ENCODE assay signal across 8 cellular contexts in genomic region chr1:58545591-58546519, GRCh38. TPM values are rescaled to one million over a fixed set of nuclear protein-coding genes. Genes with fewer than 3 reads are reported as not detected.
DNase-seq lines count a peak whose midpoint lies in the region; ATAC-seq and TF ChIP-seq lines count a peak whose summit lies in the region.

No MANE protein-coding gene starts in this region.

- peak overlapping the region; percentile 50 for H2BK5ac ChIP-seq in trophoblast cell (ENCODE audit: low read depth, low read length, poor library complexity)

- H3K9me2 ChIP-seq in HCT116 (ENCODE audit: insufficient read depth) (no peaks in the 10 kb centered on the region), MM.1S (replicated peaks; ENCODE audit: insufficient read depth, low read length) (no peaks in the 10 kb centered on the region)

- H3K23ac ChIP-seq in trophoblast cell (ENCODE audit: low read length): no peak overlapping the region

- no peaks in the 10 kb centered on the region for H3K36me3 ChIP-seq in HCT116 (ENCODE audit: control insufficient read depth in 1 of 2, insufficient read depth in 2 of 2, low read length in 2 of 2)
- no peaks in the 10 kb centered on the region for H3K36me3 ChIP-seq in MM.1S (replicated peaks; ENCODE audit: insufficient read depth, low read length)
- no peaks in the 10 kb centered on the region for H3K36me3 ChIP-seq in adipocyte (ENCODE audit: control insufficient read depth, insufficient read depth, low read length, severe bottlenecking)
- no peaks in the 10 kb centered on the region for H3K36me3 ChIP-seq in trophoblast cell (ENCODE audit: control insufficient read depth in 1 of 2, insufficient read depth in 2 of 2, low read length in 2 of 2)
- H3K36me3 ChIP-seq in tibial artery: no peaks in the 10 kb centered on the region

- whole genome bisulfite sequencing in trophoblast cell (ENCODE audit: extremely low coverage, insufficient coverage, insufficient read length): no CpG with 5 or more reads among the region's 43 CpGs

- TF ChIP-seq POLR2A in HCT116 (IDR thresholded peaks at IDR 0.05; ENCODE audit: borderline replicate concordance, extremely low read depth, insufficient read depth, insufficient read length): no peak

- CTCF ChIA-PET in HCT116 (lab: Charles Lee): interaction anchor here (0.8 to 2.1 kb wide), 6 partner anchors 10 to 106 kb away, joined by 3 to 11 read pairs (median 4); no protein-coding TSS in a partner anchor

- H2AFZ ChIP-seq in HCT116 (ENCODE audit: low read depth, low read length, poor library complexity, severe bottlenecking) (peak overlapping the region; percentile 88), MM.1S (ENCODE audit: low read length) (peak overlapping the region; percentile 67), trophoblast cell (ENCODE audit: insufficient read depth, low read length, poor library complexity) (peak overlapping the region; percentile 24)

- H3K9me3 ChIP-seq in HCT116 (ENCODE audit: control insufficient read depth in 1 of 2, insufficient read depth in 1 of 2, low read depth in 1 of 2, low read length in 2 of 2) (no peaks in the 10 kb centered on the region), MM.1S (replicated peaks; ENCODE audit: insufficient read depth, low read length) (no peaks in the 10 kb centered on the region), adipocyte (ENCODE audit: control insufficient read depth, low read length) (no peaks in the 10 kb centered on the region), trophoblast cell (ENCODE audit: insufficient read depth, low read depth, low read length) (no peaks in the 10 kb centered on the region), tibial artery (no peaks in the 10 kb centered on the region)

- BruUV-seq in HCT116 (replicated peaks; lab: Mats Ljungman, UMichigan): TSS peak; percentile 72

- H3K27ac ChIP-seq in HCT116 (ENCODE audit: low read depth, low read length) (peak overlapping the region; percentile 86), MM.1S (ENCODE audit: low read length) (peak overlapping the region; percentile 84), trophoblast cell (ENCODE audit: low read depth, low read length) (peak overlapping the region; percentile 82), tibial artery (peak overlapping the region; percentile 99 to 100)

- no peak overlapping the region for H2BK120ac ChIP-seq in trophoblast cell (ENCODE audit: insufficient read depth, low read length, poor library complexity)

- H3K4me2 ChIP-seq in HCT116 (ENCODE audit: low read length): peak overlapping the region; percentile 92
- peak overlapping the region; percentile 93 for H3K4me2 ChIP-seq in MM.1S (ENCODE audit: low read depth, low read length)
- H3K4me2 ChIP-seq in trophoblast cell (ENCODE audit: low read length): peak overlapping the region; percentile 76

- H3K9ac ChIP-seq in HCT116 (ENCODE audit: low read length) (peak overlapping the region; percentile 89), MM.1S (ENCODE audit: low read length) (peak overlapping the region; percentile 85), adipocyte (ENCODE audit: low read length) (peak overlapping the region; percentile 89), trophoblast cell (ENCODE audit: low read length) (peak overlapping the region; percentile 42)

- DNase-seq in GDM1 (lab: John Stamatoyannopoulos, UW): peak; percentile 62
- no peak for DNase-seq in HCT116 (ENCODE audit: low read depth, low spot score)
- DNase-seq in MM.1S: peak; percentile 70
- DNase-seq in T follicular helper cell (ENCODE audit: low read depth): peak; percentile 79
- DNase-seq in adipocyte (ENCODE audit: low read depth): peak; percentile 88
- peak; percentile 91 for DNase-seq in cardiac septum (ENCODE audit: low spot score)
- DNase-seq in trophoblast cell: peak; percentile 58 to 75
- peak; percentile 84 to 93 for DNase-seq in tibial artery

- intact Hi-C loops in HCT116 (cut with micrococcal nuclease) (loop anchor here (2.0 kb wide), 1 partner anchor 39 kb away; no protein-coding TSS in a partner anchor), cardiac septum (cut with DNase I) (loop anchor here (2.0 to 10.0 kb wide), 2 partner anchors 31 to 109 kb away; no protein-coding TSS in a partner anchor), tibial artery (cut with DNase I; ENCODE audit: low total_unique reads) (loop anchor here (5.0 kb wide), 2 partner anchors 34 to 36 kb away; no protein-coding TSS in a partner anchor)

- H3K27me3 ChIP-seq in HCT116 (ENCODE audit: insufficient read depth, low read length): no peaks in the 10 kb centered on the region
- no peaks in the 10 kb centered on the region for H3K27me3 ChIP-seq in MM.1S (replicated peaks; ENCODE audit: insufficient read depth, low read length)
- no peaks in the 10 kb centered on the region for H3K27me3 ChIP-seq in adipocyte (replicated peaks; ENCODE audit: control insufficient read depth, insufficient read depth, low read length)
- no peaks in the 10 kb centered on the region for H3K27me3 ChIP-seq in trophoblast cell (ENCODE audit: insufficient read depth, low read length)
- H3K27me3 ChIP-seq in tibial artery: no peaks in the 10 kb centered on the region

- peak overlapping the region; percentile 22 for H3K4ac ChIP-seq in trophoblast cell (ENCODE audit: low read depth, low read length)

- no peak for TF ChIP-seq RAD21 in HCT116 (IDR thresholded peaks at IDR 0.05; ENCODE audit: low read depth)

- H4K91ac ChIP-seq in trophoblast cell (ENCODE audit: low read depth, low read length): peak overlapping the region; percentile 49

- peak overlapping the region; percentile 32 for H3K14ac ChIP-seq in trophoblast cell (ENCODE audit: low read length)

- peak; percentile 64 for ATAC-seq in HCT116

- no peak overlapping the region for H2BK12ac ChIP-seq in trophoblast cell (ENCODE audit: low read length)

- peaks cover 7% of the 10 kb centered on the region for H3K79me1 ChIP-seq in trophoblast cell (ENCODE audit: low read length)

- RAD21 ChIA-PET in HCT116 (lab: Charles Lee; ENCODE audit: low non-redundant PET in 1 of 2, low total read pairs in 2 of 2, uncharacterized antibody in 2 of 2, unreplicated experiment in 2 of 2): interaction anchor here (0.7 to 1.0 kb wide), 4 partner anchors 106 to 1748 kb away, joined by 3 to 7 read pairs (median 4); no protein-coding TSS in a partner anchor

- H3K18ac ChIP-seq in trophoblast cell (ENCODE audit: low read length): peak overlapping the region; percentile 37

- peak overlapping the region; percentile 67 for H4K12ac ChIP-seq in trophoblast cell (ENCODE audit: low read depth, low read length)

- POLR2A ChIA-PET in HCT116 (lab: Charles Lee): interaction anchor here (0.6 to 1.0 kb wide), 4 partner anchors 18 to 1567 kb away, joined by 3 to 4 read pairs (median 3); no protein-coding TSS in a partner anchor

- no peak overlapping the region for H2AK5ac ChIP-seq in trophoblast cell (ENCODE audit: low read length)

- H3K4me3 ChIP-seq in HCT116 (replicated peaks in 1 of 2; ENCODE audit: low read depth in 1 of 2, low read length in 2 of 2): peak overlapping the region; percentile 70 to 91
- peak overlapping the region; percentile 86 for H3K4me3 ChIP-seq in MM.1S (ENCODE audit: low read length)
- peak overlapping the region; percentile 86 for H3K4me3 ChIP-seq in adipocyte (ENCODE audit: low read length)
- H3K4me3 ChIP-seq in trophoblast cell (ENCODE audit: low read depth, low read length): peak overlapping the region; percentile 83
- peak overlapping the region; percentile 77 to 95 for H3K4me3 ChIP-seq in tibial artery

- peaks cover 7% of the 10 kb centered on the region; the same call in 1 of the 2 replicates for H3K79me2 ChIP-seq in HCT116 (ENCODE audit: insufficient read depth, low read length)
- peaks cover 6% of the 10 kb centered on the region; the same call in 1 of the 2 replicates for H3K79me2 ChIP-seq in MM.1S (ENCODE audit: low read length)
- no peaks in the 10 kb centered on the region for H3K79me2 ChIP-seq in trophoblast cell (ENCODE audit: control insufficient read depth, insufficient read depth, low read length, poor library complexity)

- H4K8ac ChIP-seq in trophoblast cell (ENCODE audit: low read depth, low read length): peak overlapping the region; percentile 80

- peaks cover 7% of the 10 kb centered on the region for H3F3A ChIP-seq in MM.1S (ENCODE audit: insufficient read depth, low read length)

- no peaks in the 10 kb centered on the region for H4K20me1 ChIP-seq in HCT116 (ENCODE audit: insufficient read depth)
- no peaks in the 10 kb centered on the region for H4K20me1 ChIP-seq in MM.1S (ENCODE audit: insufficient read depth, low read length)

- H3K4me1 ChIP-seq in HCT116 (ENCODE audit: control insufficient read depth in 1 of 2, insufficient read depth in 2 of 2, low read length in 2 of 2): peaks cover 6 to 17% of the 10 kb centered on the region in 2 experiments; a peak in 3 of 4 replicates
- peaks cover 5% of the 10 kb centered on the region for H3K4me1 ChIP-seq in MM.1S (ENCODE audit: low read length)
- peaks cover 9% of the 10 kb centered on the region for H3K4me1 ChIP-seq in adipocyte (ENCODE audit: control insufficient read depth, insufficient read depth, low read length)
- no peaks in the 10 kb centered on the region for H3K4me1 ChIP-seq in trophoblast cell (ENCODE audit: control insufficient read depth in 1 of 2, insufficient read depth in 2 of 2, low read length in 2 of 2)
- H3K4me1 ChIP-seq in tibial artery: peaks cover 0 to 12% (median 3%) of the 10 kb centered on the region in 4 donors

- TF ChIP-seq CTCF in HCT116 (IDR thresholded peaks at IDR 0.05 in 2 of 3, conservative IDR thresholded peaks at IDR 0.05 in 1 of 3; ENCODE audit: borderline replicate concordance in 1 of 3, insufficient read depth in 1 of 3, low read depth in 2 of 3, low read length in 2 of 3) (no peak), MM.1S (IDR thresholded peaks at IDR 0.05; ENCODE audit: low read length) (no peak), tibial artery (IDR thresholded peaks at IDR 0.05) (no peak)

TF ChIP-seq in HCT116, 20 proteins besides CTCF, POLR2A, EP300 and RAD21:
- TF ChIP-seq POLR2AphosphoS5 (IDR thresholded peaks at IDR 0.05; ENCODE audit: low read depth, low read length) (no peak), SRF (IDR thresholded peaks at IDR 0.05; ENCODE audit: low read depth) (peak; percentile 73)

RNA-seq across cellular contexts. Expression of gene OMA1, which starts 0.7 kb away (rescaled TPM):
- total RNA-seq in HCT116 (2021; ENCODE audit: unreplicated experiment) (21.9 TPM), cardiac septum (32.6 TPM)
- 8.7 and 10.4 TPM in 2 replicates for polyA plus RNA-seq in HCT116 (2012)
- polyA plus RNA-seq in trophoblast cell (2013): 8.5 and 9.1 TPM in 2 replicates

RNA-seq across cellular contexts. Expression of gene TACSTD2, which starts 31.2 kb away (rescaled TPM):
- 12.2 TPM for total RNA-seq in HCT116 (2021; ENCODE audit: unreplicated experiment)
- polyA plus RNA-seq in HCT116 (2012): 26.4 and 46.3 TPM in 2 replicates
- 0.11 TPM for total RNA-seq in cardiac septum
- polyA plus RNA-seq in trophoblast cell (2013): 41.6 and 45.5 TPM in 2 replicates

Comparison
In these comparisons a context has a peak if more than half of its experiments do, and no peak if none do; other contexts are left out.
1. H2AFZ ChIP-seq: peak in every context shown above with its lines; median percentile 88 in HCT116; 67 in MM.1S; 24 in trophoblast cell.
2. RNA of gene TACSTD2, which starts 31.2 kb away (total RNA-seq): 12.2 TPM in HCT116 (single experiment); 0.11 TPM in cardiac septum (single experiment); every median in the first group is over 10 times any median in the second.
3. Peak in every context shown above with its lines, with median percentiles within 50 percentile points of each other: H3K27ac ChIP-seq, H3K4me2 ChIP-seq, H3K4me3 ChIP-seq and H3K9ac ChIP-seq.